8 cellular contexts compared by ENCODE assay signal in genomic region chr1:206557636-206558473, GRCh38. TPM values are rescaled to one million over a fixed set of nuclear protein-coding genes. Genes with fewer than 3 reads are reported as not detected.
DNase-seq lines count a peak whose midpoint lies in the region; ATAC-seq lines count a peak whose summit lies in the region.

No MANE protein-coding gene starts in this region.

- peaks cover 18% of the 10 kb centered on the region for H3K36me3 ChIP-seq in CD8-positive, alpha-beta memory T cell (ENCODE audit: insufficient read depth, low read length)

- no peaks in the 10 kb centered on the region for H3K9me3 Mint-ChIP-seq in CD8-positive, alpha-beta memory T cell
- no peaks in the 10 kb centered on the region for H3K9me3 Mint-ChIP-seq in activated CD4-positive, alpha-beta memory T cell treated with anti-CD3 and anti-CD28 coated beads, Interleukin-2, amount 10 ng/mL, durations not matched to agents 7 days and 5 days

- peaks cover 73 to 80% (median 76%) of the 10 kb centered on the region in 3 donors for H3K4me1 Mint-ChIP-seq in CD8-positive, alpha-beta memory T cell
- H3K4me1 Mint-ChIP-seq in activated CD4-positive, alpha-beta memory T cell treated with anti-CD3 and anti-CD28 coated beads, Interleukin-2, amount 10 ng/mL, durations not matched to agents 7 days and 5 days, result peaks cover 69% of the 10 kb centered on the region

- no peaks in the 10 kb centered on the region for H3K9me3 ChIP-seq in CD8-positive, alpha-beta memory T cell (ENCODE audit: low read length)
- no peaks in the 10 kb centered on the region for H3K9me3 ChIP-seq in right cardiac atrium (ENCODE audit: control insufficient read depth, low read length)

- H3K27me3 Mint-ChIP-seq in CD8-positive, alpha-beta memory T cell, result peaks cover 0 to 4% of the 10 kb centered on the region in 2 donors
- H3K27me3 Mint-ChIP-seq in activated CD4-positive, alpha-beta memory T cell treated with anti-CD3 and anti-CD28 coated beads, Interleukin-2, amount 10 ng/mL, durations not matched to agents 7 days and 5 days, result no peaks in the 10 kb centered on the region

- H3K27ac ChIP-seq in CD8-positive, alpha-beta memory T cell (ENCODE audit: low read depth, low read length), result peak overlapping the region; percentile 92
- H3K27ac ChIP-seq in right cardiac atrium (ENCODE audit: low read length) (peak overlapping the region; percentile 73), skin epidermis (peak overlapping the region in 20 of 21 experiments; percentile 19 to 99 (median 90))

- H3K36me3 Mint-ChIP-seq in CD8-positive, alpha-beta memory T cell, result peaks cover 5 to 53% (median 7%) of the 10 kb centered on the region in 3 donors
- peaks cover 54% of the 10 kb centered on the region for H3K36me3 Mint-ChIP-seq in activated CD4-positive, alpha-beta memory T cell treated with anti-CD3 and anti-CD28 coated beads, Interleukin-2, amount 10 ng/mL, durations not matched to agents 7 days and 5 days (ENCODE audit: low read depth)

- WGBS in right cardiac atrium, result 53% methylated on average over 14 of the region's 14 CpGs

- CTCF ChIA-PET in CD8-positive, alpha-beta memory T cell (lab: Charles Lee), result interaction anchor here (1.0 to 19.8 kb wide), 9 partner anchors 9 to 96 kb away, joined by 3 to 503 read pairs (median 4); partner anchors contain the start of gene EIF2D
- CTCF ChIA-PET in activated CD4-positive, alpha-beta memory T cell treated with anti-CD3 and anti-CD28 coated beads, Interleukin-2, amount 10 ng/mL, durations not matched to agents 7 days and 5 days (lab: Charles Lee), result interaction anchor here (0.6 to 23.3 kb wide), 7 partner anchors 9 to 77 kb away, joined by 3 to 524 read pairs (median 4); no protein-coding TSS in a partner anchor

- H3K27ac Mint-ChIP-seq in CD8-positive, alpha-beta memory T cell, result peak overlapping the region; percentile 87 to 99 (median 95)
- H3K27ac Mint-ChIP-seq in activated CD4-positive, alpha-beta memory T cell treated with anti-CD3 and anti-CD28 coated beads, Interleukin-2, amount 10 ng/mL, durations not matched to agents 7 days and 5 days, result peak overlapping the region; percentile 94

- H3K4me3 Mint-ChIP-seq in CD8-positive, alpha-beta memory T cell, result peak overlapping the region; percentile 96 to 100 (median 98)
- peak overlapping the region; percentile 92 for H3K4me3 Mint-ChIP-seq in activated CD4-positive, alpha-beta memory T cell treated with anti-CD3 and anti-CD28 coated beads, Interleukin-2, amount 10 ng/mL, durations not matched to agents 7 days and 5 days

- no peaks in the 10 kb centered on the region for H3K27me3 ChIP-seq in CD8-positive, alpha-beta memory T cell (ENCODE audit: insufficient read depth, low read length, poor library complexity, severe bottlenecking)
- no peaks in the 10 kb centered on the region for H3K27me3 ChIP-seq in right cardiac atrium (ENCODE audit: control insufficient read depth, insufficient read depth)

- H3K4me1 ChIP-seq in CD8-positive, alpha-beta memory T cell (ENCODE audit: insufficient read depth, low read length), result peaks cover 71% of the 10 kb centered on the region
- H3K4me1 ChIP-seq in right cardiac atrium (ENCODE audit: control insufficient read depth, insufficient read depth, low read length), result peaks cover 11% of the 10 kb centered on the region

- no peak for ATAC-seq in right cardiac atrium

- DNase-seq in CD8-positive, alpha-beta memory T cell, result peak in 4 of 5 donors; percentile 31 to 60 (median 49)
- no peak for DNase-seq in Jurkat, Clone E6-1 (ENCODE audit: low read depth, low spot score)
- peak; percentile 54 for DNase-seq in activated CD4-positive, alpha-beta memory T cell treated with anti-CD3 and anti-CD28 coated beads, Interleukin-2, amount 10 ng/mL, durations not matched to agents 7 days and 5 days
- no peak for DNase-seq in right cardiac atrium
- DNase-seq in NCI-H2171 (lab: John Stamatoyannopoulos, UW), result no peak
- no peak for DNase-seq in inferior parietal cortex (ENCODE audit: extremely low spot score)
- DNase-seq in activated effector memory CD4-positive, alpha-beta T cell treated with Interleukin-2 at 50 U/mL for 16 hours, result no peak

- POLR2A ChIA-PET in CD8-positive, alpha-beta memory T cell (lab: Charles Lee), result interaction anchor here (1.2 to 7.3 kb wide), 4 partner anchors 12 to 24 kb away, joined by 5 to 45 read pairs (median 10); no protein-coding TSS in a partner anchor
- POLR2A ChIA-PET in activated CD4-positive, alpha-beta memory T cell treated with anti-CD3 and anti-CD28 coated beads, Interleukin-2, amount 10 ng/mL, durations not matched to agents 7 days and 5 days (lab: Charles Lee), result interaction anchor here (1.1 to 24.6 kb wide), 6 partner anchors 12 to 87 kb away, joined by 3 to 1193 read pairs (median 6); partner anchors contain the start of genes DYRK3 and EIF2D

- H3K4me3 ChIP-seq in CD8-positive, alpha-beta memory T cell (ENCODE audit: low read length), result peak overlapping the region; percentile 99
- peak overlapping the region; percentile 98 for H3K4me3 ChIP-seq in Jurkat, Clone E6-1 (ENCODE audit: low read length)
- peak overlapping the region; percentile 75 for H3K4me3 ChIP-seq in right cardiac atrium (ENCODE audit: low read length)
- peak overlapping the region; percentile 47 to 67 (median 57) for H3K4me3 ChIP-seq in skin epidermis

- intact Hi-C loops in right cardiac atrium (cut with DNase I), result no loop called here

RNA-seq across cellular contexts. Expression of gene RASSF5, which starts 50.5 kb away (rescaled TPM):
- total RNA-seq in CD8-positive, alpha-beta memory T cell, result 100 to 1,000 TPM; 163 to 165 TPM
- 329 TPM for polyA plus RNA-seq in CD8-positive, alpha-beta memory T cell
- polyA plus RNA-seq in Jurkat, Clone E6-1 (2012; ENCODE audit: insufficient read depth, insufficient read length), result 69.3 TPM
- 100 to 1,000 TPM; 213 to 216 TPM for total RNA-seq in activated CD4-positive, alpha-beta memory T cell treated with anti-CD3 and anti-CD28 coated beads, Interleukin-2, amount 10 ng/mL, durations not matched to agents 7 days and 5 days
- total RNA-seq in right cardiac atrium, result 10 to 100 TPM; 17.4 to 29.0 (median 22.0) TPM
- 9.3 TPM for polyA plus RNA-seq in right cardiac atrium

RNA-seq across cellular contexts. Expression of gene EIF2D, which starts 54.4 kb away (rescaled TPM):
- total RNA-seq in CD8-positive, alpha-beta memory T cell, result 10 to 100 TPM; 82.7 to 88.7 TPM
- polyA plus RNA-seq in CD8-positive, alpha-beta memory T cell, result 35.3 TPM
- 66.3 TPM for polyA plus RNA-seq in Jurkat, Clone E6-1 (2012; ENCODE audit: insufficient read depth, insufficient read length)
- 10 to 100 TPM; 42.2 to 43.1 TPM for total RNA-seq in activated CD4-positive, alpha-beta memory T cell treated with anti-CD3 and anti-CD28 coated beads, Interleukin-2, amount 10 ng/mL, durations not matched to agents 7 days and 5 days
- 10 to 100 TPM; 24.6 to 28.0 (median 25.8) TPM for total RNA-seq in right cardiac atrium
- 23.0 TPM for polyA plus RNA-seq in right cardiac atrium

Comparison
In these comparisons a context has a peak if more than half of its experiments do, and no peak if none do; other contexts are left out.
1. DNase-seq: peak in CD8-positive, alpha-beta memory T cell (4 of 5) and activated CD4-positive, alpha-beta memory T cell treated with anti-CD3 and anti-CD28 coated beads, Interleukin-2, amount 10 ng/mL, durations not matched to agents 7 days and 5 days (single experiment); none in Jurkat, Clone E6-1 (single experiment), right cardiac atrium (0 of 3), NCI-H2171 (single experiment), inferior parietal cortex (single experiment) and activated effector memory CD4-positive, alpha-beta T cell treated with Interleukin-2 at 50 U/mL for 16 hours (single experiment).
2. RNA of gene RASSF5, which starts 50.5 kb away (total RNA-seq): 213 to 216 TPM in activated CD4-positive, alpha-beta memory T cell treated with anti-CD3 and anti-CD28 coated beads, Interleukin-2, amount 10 ng/mL, durations not matched to agents 7 days and 5 days and 163 to 165 TPM in CD8-positive, alpha-beta memory T cell; 17.4 to 29.0 TPM in right cardiac atrium; every median in the first group is over 4 times any median in the second.
3. Peak in every context shown above with its lines, with median percentiles within 50 percentile points of each other: H3K27ac ChIP-seq and H3K4me3 ChIP-seq.